Comparison of ENCODE assay signal across 28 cellular contexts in the genomic region with DNA sequence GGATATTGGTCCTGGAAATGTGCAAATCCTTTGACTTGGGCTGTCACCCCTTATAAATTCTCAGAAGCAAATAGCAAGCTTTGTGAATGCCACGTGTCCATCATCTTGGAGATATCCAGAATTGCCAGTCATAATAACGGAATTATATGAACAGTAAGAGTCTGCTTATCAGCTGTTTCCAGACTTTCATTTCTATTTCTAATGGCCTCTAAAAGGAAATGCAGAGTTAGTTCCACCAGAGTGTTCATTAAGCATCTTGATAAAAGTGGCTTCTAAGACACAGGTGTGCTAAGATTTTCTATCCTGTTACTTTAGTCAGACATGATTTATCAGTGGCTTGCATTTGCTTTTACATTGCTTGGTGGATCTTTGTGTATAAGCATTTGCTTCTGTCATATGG.
"Had no signal": no experiment of that assay in that cellular context is flagged by ENCODE, and none has a peak within 500 bp of the region (broad histone marks: within the 10 kb centered on the region; RNA-seq: fewer than 3 reads in every experiment).

No MANE protein-coding gene starts in this region.

- H3K4me1 ChIP-seq: gastrocnemius medialis had no signal

- H3K36me3 ChIP-seq: brain microvascular endothelial cell, esophagus muscularis mucosa, gastrocnemius medialis, heart left ventricle had no signal

- H3K4me3 ChIP-seq: coronary artery, dorsolateral prefrontal cortex, esophagus muscularis mucosa, gastrocnemius medialis, heart left ventricle had no signal

- H3K9me3 ChIP-seq: esophagus muscularis mucosa, gastrocnemius medialis had no signal

- DNase-seq: activated CD4-positive, alpha-beta memory T cell treated with anti-CD3 and anti-CD28 coated beads, Interleukin-2, amount 10 ng/mL, durations not matched to agents 7 days and 5 days; activated CD4-positive, alpha-beta T cell treated with anti-CD3 and anti-CD28 coated beads for 36 hours; activated CD4-positive, alpha-beta T cell treated with anti-CD3 and anti-CD28 coated beads, Interleukin-2, amount 10 ng/mL, durations not matched to agents 24 days and 14 days; activated CD4-positive, alpha-beta T cell treated with anti-CD3 and anti-CD28 coated beads, Interleukin-2, amount 50 U/mL, for 4 hours; activated CD4-positive, CD25-positive, alpha-beta regulatory T cell; activated CD4-positive, CD25-positive, alpha-beta regulatory T cell treated with anti-CD3 and anti-CD28 coated beads, Interleukin-2, amount 50 U/mL, for 72 hours; activated CD8-positive, alpha-beta memory T cell treated with anti-CD3 and anti-CD28 coated beads, Interleukin-2, amount 50 U/mL, for 48 hours; activated gamma-delta T cell; activated naive CD4-positive, alpha-beta T cell treated with anti-CD3 and anti-CD28 coated beads, Interleukin-2, amount 50 U/mL, for 16 hours; activated naive CD4-positive, alpha-beta T cell treated with Interleukin-2 at 50 U/mL for 16 hours; activated T-cell treated with anti-CD3 and anti-CD28 coated beads for 4 hours; activated T-cell treated with anti-CD3 and anti-CD28 coated beads, Interleukin-2, amount 50 U/mL, for 24 hours; activated T-cell treated with anti-CD3 and anti-CD28 coated beads, Interleukin-2, amount 50 U/mL, for 72 hours; amniotic stem cell; anterior cingulate cortex; brain microvascular endothelial cell; dorsolateral prefrontal cortex; effector memory CD4-positive, alpha-beta T cell; endodermal cell; foreskin keratinocyte; gastrocnemius medialis; glutamatergic neuron; heart left ventricle; T-helper 2 cell had no signal

- H3K27me3 ChIP-seq: brain microvascular endothelial cell had no signal

- ATAC-seq: activated CD4-positive, alpha-beta T cell treated with anti-CD3 and anti-CD28 coated beads for 36 hours; activated T-cell treated with anti-CD3 and anti-CD28 coated beads, Interleukin-2, amount 50 U/mL, for 72 hours; foreskin keratinocyte; gastrocnemius medialis; heart left ventricle had no signal

- FAIRE-seq: astrocyte, bronchial epithelial cell had no signal

- H3K27ac ChIP-seq: brain microvascular endothelial cell, coronary artery, dorsolateral prefrontal cortex, esophagus muscularis mucosa, foreskin keratinocyte, gastrocnemius medialis had no signal
